In the genomic region with DNA sequence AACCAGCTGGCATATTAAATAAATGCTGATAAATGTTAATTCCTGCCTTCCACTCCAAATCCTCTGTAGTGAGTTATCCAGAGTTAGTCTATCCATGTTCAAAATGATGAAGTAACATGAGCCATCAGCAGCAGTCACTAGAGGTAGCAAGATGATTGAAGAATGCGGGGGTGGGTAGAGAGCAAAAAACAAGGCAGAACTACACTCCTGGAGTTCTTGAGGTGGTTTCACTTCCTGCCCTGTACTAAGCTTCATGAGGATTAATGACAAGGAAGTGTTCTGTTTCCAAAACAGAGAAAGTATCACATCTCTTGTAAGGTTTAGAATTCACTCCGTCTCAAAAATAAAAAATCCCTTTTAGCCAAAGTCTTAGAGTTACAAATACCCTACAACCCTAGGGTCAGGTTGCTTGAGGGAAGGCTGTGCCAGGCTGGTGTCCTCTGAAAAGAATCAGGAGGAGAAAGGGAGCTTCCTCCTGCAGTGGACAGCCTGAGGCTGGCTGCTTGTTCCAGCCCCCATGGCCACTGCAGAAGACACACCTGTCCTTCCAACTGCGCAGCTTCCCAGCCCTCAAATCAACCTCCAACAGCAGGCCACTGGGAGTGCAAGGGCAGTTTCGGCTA, we compare ENCODE assay signal across 9 cellular contexts.
DNase-seq lines count a peak whose midpoint lies in the region; ATAC-seq and TF ChIP-seq lines count a peak whose summit lies in the region.
"Had no signal": no experiment of that assay in that cellular context is flagged by ENCODE, and none has a peak within 500 bp of the region (broad histone marks: within the 10 kb centered on the region; RNA-seq: fewer than 3 reads in every experiment).

No MANE protein-coding gene starts in this region.

- CTCF ChIA-PET in CD8-positive, alpha-beta T cell (lab: Charles Lee) = interaction anchor here (1.9 kb wide), 1 partner anchor 10 kb away, joined by 6 read pairs; no protein-coding TSS in a partner anchor

- TF ChIP-seq CTCF in CD8-positive, alpha-beta T cell (IDR thresholded peaks at IDR 0.05) = no peak
- TF ChIP-seq CTCF in endodermal cell (conservative IDR thresholded peaks at IDR 0.05) (no peak), BE2C (IDR thresholded peaks at IDR 0.05; ENCODE audit: low read depth, low read length) (no peak)

- H3K79me2 ChIP-seq in Karpas-422 (ENCODE audit: low read length) = no peaks in the 10 kb centered on the region

- H4K20me1 ChIP-seq in Karpas-422 (ENCODE audit: insufficient read depth, low read depth, low read length) = peaks cover 26% of the 10 kb centered on the region

- POLR2A ChIA-PET in CD8-positive, alpha-beta T cell (lab: Charles Lee) = no interaction called here

- H3K4me3 ChIP-seq in CD8-positive, alpha-beta T cell (ENCODE audit: low read depth, low read length) = no peak overlapping the region
- H3K4me3 ChIP-seq in Karpas-422 (ENCODE audit: low read length) (peak overlapping the region; percentile 36; the same call in 1 of the 2 replicates), endodermal cell (ENCODE audit: low read length) (no peak overlapping the region), BE2C (ENCODE audit: low read depth, low read length) (no peak overlapping the region)
- H3K4me3 ChIP-seq: thyroid gland had no signal

- no peaks in the 10 kb centered on the region for H3K9me2 ChIP-seq in Karpas-422 (replicated peaks; ENCODE audit: insufficient read depth, low read length)

- DNase-seq in CD8-positive, alpha-beta T cell = peak in 1 of 7 experiments; percentile 19
- DNase-seq in Karpas-422 = peak; percentile 74
- peak; percentile 69 for DNase-seq in germinal center (ENCODE audit: low spot score)
- no peak for DNase-seq in endodermal cell
- no peak for DNase-seq in inferior parietal cortex (ENCODE audit: extremely low spot score)
- DNase-seq in activated T-cell treated with anti-CD3 and anti-CD28 coated beads, Interleukin-2, amount 50 U/mL, for 1 hour = no peak
- no peak for DNase-seq in BE2C

- H3K36me3 Mint-ChIP-seq in CD8-positive, alpha-beta T cell = peaks cover 5% of the 10 kb centered on the region
- no peaks in the 10 kb centered on the region for H3K36me3 Mint-ChIP-seq in endodermal cell (ENCODE audit: low read depth)

- H3K36me3 ChIP-seq in CD8-positive, alpha-beta T cell (ENCODE audit: insufficient read depth, low read length) = no peaks in the 10 kb centered on the region
- H3K36me3 ChIP-seq in Karpas-422 (ENCODE audit: insufficient read depth, low read length) (no peaks in the 10 kb centered on the region), endodermal cell (ENCODE audit: control insufficient read depth, insufficient read depth, low read length) (no peaks in the 10 kb centered on the region), BE2C (no peaks in the 10 kb centered on the region)
- H3K36me3 ChIP-seq: thyroid gland had no signal

- ATAC-seq in CD8-positive, alpha-beta T cell = no peak
- ATAC-seq in GM21423 (IDR thresholded peaks at IDR 0.05; ENCODE audit: unreplicated experiment) = peak; percentile 55

- H3K27ac Mint-ChIP-seq in CD8-positive, alpha-beta T cell = peak overlapping the region; percentile 2
- no peak overlapping the region for H3K27ac Mint-ChIP-seq in endodermal cell

- no peak overlapping the region for H3K4me3 Mint-ChIP-seq in CD8-positive, alpha-beta T cell
- no peak overlapping the region for H3K4me3 Mint-ChIP-seq in endodermal cell

- no peaks in the 10 kb centered on the region for H3K9me3 ChIP-seq in CD8-positive, alpha-beta T cell (ENCODE audit: low read length)
- H3K9me3 ChIP-seq in Karpas-422 (ENCODE audit: low read length) (no peaks in the 10 kb centered on the region), endodermal cell (ENCODE audit: control insufficient read depth, low read length) (no peaks in the 10 kb centered on the region), BE2C (no peaks in the 10 kb centered on the region; the same call in 1 of the 2 replicates)
- H3K9me3 ChIP-seq: thyroid gland had no signal

- H2AFZ ChIP-seq in Karpas-422 (ENCODE audit: low read length) = no peak overlapping the region

- no peaks in the 10 kb centered on the region for H3K27me3 Mint-ChIP-seq in CD8-positive, alpha-beta T cell (ENCODE audit: low read depth)
- H3K27me3 Mint-ChIP-seq in endodermal cell (ENCODE audit: insufficient read depth) = no peaks in the 10 kb centered on the region

- H3K4me1 Mint-ChIP-seq in CD8-positive, alpha-beta T cell (ENCODE audit: low read depth) = peaks cover 19% of the 10 kb centered on the region
- peaks cover 7% of the 10 kb centered on the region for H3K4me1 Mint-ChIP-seq in endodermal cell

- H3K9me3 Mint-ChIP-seq in CD8-positive, alpha-beta T cell = no peaks in the 10 kb centered on the region
- no peaks in the 10 kb centered on the region for H3K9me3 Mint-ChIP-seq in endodermal cell

- peaks cover 13% of the 10 kb centered on the region for H3K4me1 ChIP-seq in CD8-positive, alpha-beta T cell (ENCODE audit: insufficient read depth, low read length)
- peaks cover 27% of the 10 kb centered on the region for H3K4me1 ChIP-seq in Karpas-422 (ENCODE audit: low read length)
- H3K4me1 ChIP-seq in endodermal cell (ENCODE audit: control insufficient read depth, insufficient read depth, low read length) = peaks cover 3% of the 10 kb centered on the region
- H3K4me1 ChIP-seq in BE2C = no peaks in the 10 kb centered on the region

- no peak overlapping the region for H3K27ac ChIP-seq in CD8-positive, alpha-beta T cell (ENCODE audit: low read depth, low read length)
- H3K27ac ChIP-seq in Karpas-422 (ENCODE audit: low read length) = 0 out of 2 replicates have a peak overlapping the region, but pooled peaks have one; percentile 19
- no peak overlapping the region for H3K27ac ChIP-seq in endodermal cell (ENCODE audit: low read depth, low read length)

- intact Hi-C loops in CD8-positive, alpha-beta T cell (cut with DNase I, micrococcal nuclease) = no loop called here

- peak overlapping the region; percentile 35 for H3K4me2 ChIP-seq in Karpas-422 (ENCODE audit: low read depth, low read length, poor library complexity, severe bottlenecking)

- H3K27me3 ChIP-seq in CD8-positive, alpha-beta T cell (ENCODE audit: insufficient read depth, low read length) = no peaks in the 10 kb centered on the region
- H3K27me3 ChIP-seq in Karpas-422 (ENCODE audit: low read length) (no peaks in the 10 kb centered on the region), endodermal cell (ENCODE audit: control insufficient read depth, insufficient read depth, low read length, poor library complexity, severe bottlenecking) (no peaks in the 10 kb centered on the region), BE2C (no peaks in the 10 kb centered on the region)
- H3K27me3 ChIP-seq: thyroid gland had no signal

- H3K9ac ChIP-seq in Karpas-422 (ENCODE audit: low read length) (0 out of 2 replicates have a peak overlapping the region, but pooled peaks have one; percentile 17), endodermal cell (ENCODE audit: extremely low read depth, low read length, poor library complexity, severe bottlenecking) (no peak overlapping the region)

- 92 to 100% methylated on average over 1 to 4 of the region's 4 CpGs for WGBS in endodermal cell (ENCODE audit: insufficient coverage in 1 of 2, insufficient read length in 1 of 2), 2 experiments

Comparison
In these comparisons a context has a peak if more than half of its experiments do, and no peak if none do; other contexts are left out.
1. DNase-seq: peak in Karpas-422 (single experiment) and germinal center (single experiment); none in endodermal cell (single experiment), inferior parietal cortex (single experiment), activated T-cell treated with anti-CD3 and anti-CD28 coated beads, Interleukin-2, amount 50 U/mL, for 1 hour (single experiment) and BE2C (single experiment).